In the genomic region with DNA sequence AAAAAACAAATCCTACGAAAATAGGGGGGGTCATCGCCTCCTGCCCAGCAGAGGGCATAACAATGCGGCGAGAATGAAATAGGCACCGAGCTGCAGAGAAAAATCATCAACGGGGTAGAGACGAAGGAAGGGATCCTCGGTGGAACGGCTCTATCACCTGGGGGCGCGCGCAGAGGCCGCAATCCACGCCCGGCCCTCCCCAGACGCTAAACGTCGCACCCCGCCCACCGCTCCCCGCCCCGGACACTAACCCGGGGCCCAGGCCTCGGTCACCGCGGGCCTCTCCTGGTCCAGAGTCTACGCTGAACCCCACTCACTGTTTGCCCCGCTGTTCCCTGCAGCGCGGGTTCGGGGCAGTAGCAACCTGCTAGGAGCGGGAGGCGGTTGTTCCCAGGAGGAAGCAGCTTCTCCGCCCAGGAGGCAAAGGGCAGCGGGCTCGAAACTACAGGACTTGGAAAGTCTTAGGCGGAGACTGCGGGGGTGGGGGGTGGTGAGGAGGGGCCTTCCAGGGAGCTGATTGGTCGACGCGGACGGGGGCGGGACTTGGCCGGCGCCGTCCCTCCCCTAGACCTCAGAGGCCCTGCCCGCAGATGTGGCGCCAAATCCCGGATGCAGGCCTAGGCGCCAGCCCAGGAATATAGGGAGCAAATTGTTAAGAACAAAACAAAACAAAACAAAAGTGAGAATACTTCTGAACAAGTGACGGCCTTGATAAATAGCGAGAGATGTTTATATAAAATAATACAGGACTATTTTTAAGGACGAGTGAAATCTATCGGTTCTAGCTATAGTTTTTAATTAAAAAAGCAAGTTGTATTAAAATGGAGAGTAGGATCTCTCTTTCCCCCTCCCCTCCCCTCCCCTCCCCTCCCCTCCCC, we compare ENCODE assay signal across 1 cellular context.
A peak's percentile ranks its signal among the peaks of the same experiment; 100 is the strongest.
TF ChIP-seq lines count a peak whose summit lies in the region.

A gene with protein sequence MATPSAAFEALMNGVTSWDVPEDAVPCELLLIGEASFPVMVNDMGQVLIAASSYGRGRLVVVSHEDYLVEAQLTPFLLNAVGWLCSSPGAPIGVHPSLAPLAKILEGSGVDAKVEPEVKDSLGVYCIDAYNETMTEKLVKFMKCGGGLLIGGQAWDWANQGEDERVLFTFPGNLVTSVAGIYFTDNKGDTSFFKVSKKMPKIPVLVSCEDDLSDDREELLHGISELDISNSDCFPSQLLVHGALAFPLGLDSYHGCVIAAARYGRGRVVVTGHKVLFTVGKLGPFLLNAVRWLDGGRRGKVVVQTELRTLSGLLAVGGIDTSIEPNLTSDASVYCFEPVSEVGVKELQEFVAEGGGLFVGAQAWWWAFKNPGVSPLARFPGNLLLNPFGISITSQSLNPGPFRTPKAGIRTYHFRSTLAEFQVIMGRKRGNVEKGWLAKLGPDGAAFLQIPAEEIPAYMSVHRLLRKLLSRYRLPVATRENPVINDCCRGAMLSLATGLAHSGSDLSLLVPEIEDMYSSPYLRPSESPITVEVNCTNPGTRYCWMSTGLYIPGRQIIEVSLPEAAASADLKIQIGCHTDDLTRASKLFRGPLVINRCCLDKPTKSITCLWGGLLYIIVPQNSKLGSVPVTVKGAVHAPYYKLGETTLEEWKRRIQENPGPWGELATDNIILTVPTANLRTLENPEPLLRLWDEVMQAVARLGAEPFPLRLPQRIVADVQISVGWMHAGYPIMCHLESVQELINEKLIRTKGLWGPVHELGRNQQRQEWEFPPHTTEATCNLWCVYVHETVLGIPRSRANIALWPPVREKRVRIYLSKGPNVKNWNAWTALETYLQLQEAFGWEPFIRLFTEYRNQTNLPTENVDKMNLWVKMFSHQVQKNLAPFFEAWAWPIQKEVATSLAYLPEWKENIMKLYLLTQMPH (minus strand): TSS at position 467 of the 878 bp plus-strand sequence. CDS start 25,568 bp downstream, outside the sequence.

TF ChIP-seq in K562, 482 proteins besides CTCF, POLR2A, EP300 and RAD21 (continued from another document and continues in another):
- TF ChIP-seq CEBPG (CRISPR knock-in tag; IDR thresholded peaks at IDR 0.05) (no peak), CEBPG (tag; conservative IDR thresholded peaks at IDR 0.05 in 1 of 2, IDR thresholded peaks at IDR 0.05 in 1 of 2) (no peak), ZNF431 (CRISPR knock-in tag; IDR thresholded peaks at IDR 0.05) (no peak; the same call in 1 of the 2 replicates), NELFE (IDR thresholded peaks at IDR 0.05; ENCODE audit: insufficient read depth, insufficient read length) (no peak), RUNX1 (IDR thresholded peaks at IDR 0.05; ENCODE audit: low read depth) (no peak), FOSL1 (tag; conservative IDR thresholded peaks at IDR 0.05) (no peak), SMARCB1 (IDR thresholded peaks at IDR 0.05; ENCODE audit: insufficient read length, low read depth) (no peak), SNIP1 (IDR thresholded peaks at IDR 0.05; ENCODE audit: low read depth) (no peak), TAF9B (IDR thresholded peaks at IDR 0.05; ENCODE audit: partially characterized antibody) (peak; percentile 69), ASH1L (IDR thresholded peaks at IDR 0.05; ENCODE audit: borderline replicate concordance, low read depth, partially characterized antibody) (no peak), NCOA6 (IDR thresholded peaks at IDR 0.05) (no peak), CBX1 (IDR thresholded peaks at IDR 0.05; ENCODE audit: low read depth) (peak; percentile 93), ZNF197 (CRISPR knock-in tag; IDR thresholded peaks at IDR 0.05; ENCODE audit: low read depth) (no peak), FOXJ3 (CRISPR knock-in tag; IDR thresholded peaks at IDR 0.05) (no peak), TCFL5 (CRISPR knock-in tag; conservative IDR thresholded peaks at IDR 0.05) (no peak), MYBL2 (IDR thresholded peaks at IDR 0.05; ENCODE audit: low read depth) (no peak), MYBL2 (CRISPR knock-in tag; IDR thresholded peaks at IDR 0.05; ENCODE audit: borderline replicate concordance) (no peak), STAG1 (CRISPR knock-in tag; IDR thresholded peaks at IDR 0.05; ENCODE audit: borderline replicate concordance) (no peak), POLR3G (IDR thresholded peaks at IDR 0.05; ENCODE audit: extremely low read depth, insufficient read length, insufficient replicate concordance) (no peak), TAF7 (tag; IDR thresholded peaks at IDR 0.05) (peak; percentile 86), ZNF57 (CRISPR knock-in tag; IDR thresholded peaks at IDR 0.05) (peak; percentile 82; the same call in 1 of the 2 replicates), C11orf30 (IDR thresholded peaks at IDR 0.05; ENCODE audit: low read depth) (no peak), SLC30A9 (CRISPR knock-in tag; IDR thresholded peaks at IDR 0.05) (no peak), IRF2 (CRISPR knock-in tag; IDR thresholded peaks at IDR 0.05) (no peak), NFYB (IDR thresholded peaks at IDR 0.05; ENCODE audit: extremely low read depth, insufficient read length) (peak; percentile 38), TAL1 (IDR thresholded peaks at IDR 0.05) (0 out of 2 replicates have a peak, but pooled peaks have one; percentile 4), SRSF1 (IDR thresholded peaks at IDR 0.05; ENCODE audit: low read depth, low read length) (no peak), ESRRA (IDR thresholded peaks at IDR 0.05; ENCODE audit: borderline replicate concordance, low read depth) (0 out of 2 replicates have a peak, but pooled peaks have one; percentile 53), SMAD1 (IDR thresholded peaks at IDR 0.05; ENCODE audit: low read depth, low read length, partially characterized antibody) (no peak), NFE2L1 (tag; IDR thresholded peaks at IDR 0.05; ENCODE audit: borderline replicate concordance, low read depth) (no peak), CBFB (CRISPR knock-in tag; IDR thresholded peaks at IDR 0.05) (no peak), CSDE1 (IDR thresholded peaks at IDR 0.05) (no peak; a peak in 1 of 4 replicates), ZNF695 (CRISPR knock-in tag; IDR thresholded peaks at IDR 0.05) (no peak), CBFA2T3 (IDR thresholded peaks at IDR 0.05) (no peak), SAFB2 (IDR thresholded peaks at IDR 0.05; ENCODE audit: borderline replicate concordance, low read depth, low read length, severe bottlenecking) (no peak), CCNT2 (IDR thresholded peaks at IDR 0.05; ENCODE audit: borderline replicate concordance, extremely low read depth, insufficient read length, low read depth, low read length) (peak; percentile 62), CEBPB (tag; IDR thresholded peaks at IDR 0.05) (no peak), ZNF561 (CRISPR knock-in tag; conservative IDR thresholded peaks at IDR 0.05) (no peak)
- TF ChIP-seq, protein P1, sequence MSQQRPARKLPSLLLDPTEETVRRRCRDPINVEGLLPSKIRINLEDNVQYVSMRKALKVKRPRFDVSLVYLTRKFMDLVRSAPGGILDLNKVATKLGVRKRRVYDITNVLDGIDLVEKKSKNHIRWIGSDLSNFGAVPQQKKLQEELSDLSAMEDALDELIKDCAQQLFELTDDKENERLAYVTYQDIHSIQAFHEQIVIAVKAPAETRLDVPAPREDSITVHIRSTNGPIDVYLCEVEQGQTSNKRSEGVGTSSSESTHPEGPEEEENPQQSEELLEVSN (IDR thresholded peaks at IDR 0.05; ENCODE audit: borderline replicate concordance in 1 of 2, extremely low read depth in 1 of 2, insufficient read depth in 1 of 2, insufficient read length in 1 of 2, low read depth in 1 of 2, low read length in 1 of 2, poor library complexity in 1 of 2, severe bottlenecking in 1 of 2), result peak; percentile 10 to 58
- TF ChIP-seq, protein P2, sequence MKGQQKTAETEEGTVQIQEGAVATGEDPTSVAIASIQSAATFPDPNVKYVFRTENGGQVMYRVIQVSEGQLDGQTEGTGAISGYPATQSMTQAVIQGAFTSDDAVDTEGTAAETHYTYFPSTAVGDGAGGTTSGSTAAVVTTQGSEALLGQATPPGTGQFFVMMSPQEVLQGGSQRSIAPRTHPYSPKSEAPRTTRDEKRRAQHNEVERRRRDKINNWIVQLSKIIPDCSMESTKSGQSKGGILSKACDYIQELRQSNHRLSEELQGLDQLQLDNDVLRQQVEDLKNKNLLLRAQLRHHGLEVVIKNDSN (CRISPR knock-in tag; IDR thresholded peaks at IDR 0.05), result no peak
- TF ChIP-seq, protein P3, sequence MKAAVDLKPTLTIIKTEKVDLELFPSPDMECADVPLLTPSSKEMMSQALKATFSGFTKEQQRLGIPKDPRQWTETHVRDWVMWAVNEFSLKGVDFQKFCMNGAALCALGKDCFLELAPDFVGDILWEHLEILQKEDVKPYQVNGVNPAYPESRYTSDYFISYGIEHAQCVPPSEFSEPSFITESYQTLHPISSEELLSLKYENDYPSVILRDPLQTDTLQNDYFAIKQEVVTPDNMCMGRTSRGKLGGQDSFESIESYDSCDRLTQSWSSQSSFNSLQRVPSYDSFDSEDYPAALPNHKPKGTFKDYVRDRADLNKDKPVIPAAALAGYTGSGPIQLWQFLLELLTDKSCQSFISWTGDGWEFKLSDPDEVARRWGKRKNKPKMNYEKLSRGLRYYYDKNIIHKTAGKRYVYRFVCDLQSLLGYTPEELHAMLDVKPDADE (conservative IDR thresholded peaks at IDR 0.05; ENCODE audit: control insufficient read depth, low read depth, low read length), result no peak
- TF ChIP-seq, protein P4, sequence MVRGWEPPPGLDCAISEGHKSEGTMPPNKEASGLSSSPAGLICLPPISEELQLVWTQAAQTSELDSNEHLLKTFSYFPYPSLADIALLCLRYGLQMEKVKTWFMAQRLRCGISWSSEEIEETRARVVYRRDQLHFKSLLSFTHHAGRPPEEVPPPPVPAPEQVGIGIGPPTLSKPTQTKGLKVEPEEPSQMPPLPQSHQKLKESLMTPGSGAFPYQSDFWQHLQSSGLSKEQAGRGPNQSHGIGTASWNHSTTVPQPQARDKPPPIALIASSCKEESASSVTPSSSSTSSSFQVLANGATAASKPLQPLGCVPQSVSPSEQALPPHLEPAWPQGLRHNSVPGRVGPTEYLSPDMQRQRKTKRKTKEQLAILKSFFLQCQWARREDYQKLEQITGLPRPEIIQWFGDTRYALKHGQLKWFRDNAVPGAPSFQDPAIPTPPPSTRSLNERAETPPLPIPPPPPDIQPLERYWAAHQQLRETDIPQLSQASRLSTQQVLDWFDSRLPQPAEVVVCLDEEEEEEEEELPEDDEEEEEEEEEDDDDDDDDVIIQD (CRISPR knock-in tag; IDR thresholded peaks at IDR 0.05), result no peak; the same call in 1 of the 2 replicates
- TF ChIP-seq, protein P5, sequence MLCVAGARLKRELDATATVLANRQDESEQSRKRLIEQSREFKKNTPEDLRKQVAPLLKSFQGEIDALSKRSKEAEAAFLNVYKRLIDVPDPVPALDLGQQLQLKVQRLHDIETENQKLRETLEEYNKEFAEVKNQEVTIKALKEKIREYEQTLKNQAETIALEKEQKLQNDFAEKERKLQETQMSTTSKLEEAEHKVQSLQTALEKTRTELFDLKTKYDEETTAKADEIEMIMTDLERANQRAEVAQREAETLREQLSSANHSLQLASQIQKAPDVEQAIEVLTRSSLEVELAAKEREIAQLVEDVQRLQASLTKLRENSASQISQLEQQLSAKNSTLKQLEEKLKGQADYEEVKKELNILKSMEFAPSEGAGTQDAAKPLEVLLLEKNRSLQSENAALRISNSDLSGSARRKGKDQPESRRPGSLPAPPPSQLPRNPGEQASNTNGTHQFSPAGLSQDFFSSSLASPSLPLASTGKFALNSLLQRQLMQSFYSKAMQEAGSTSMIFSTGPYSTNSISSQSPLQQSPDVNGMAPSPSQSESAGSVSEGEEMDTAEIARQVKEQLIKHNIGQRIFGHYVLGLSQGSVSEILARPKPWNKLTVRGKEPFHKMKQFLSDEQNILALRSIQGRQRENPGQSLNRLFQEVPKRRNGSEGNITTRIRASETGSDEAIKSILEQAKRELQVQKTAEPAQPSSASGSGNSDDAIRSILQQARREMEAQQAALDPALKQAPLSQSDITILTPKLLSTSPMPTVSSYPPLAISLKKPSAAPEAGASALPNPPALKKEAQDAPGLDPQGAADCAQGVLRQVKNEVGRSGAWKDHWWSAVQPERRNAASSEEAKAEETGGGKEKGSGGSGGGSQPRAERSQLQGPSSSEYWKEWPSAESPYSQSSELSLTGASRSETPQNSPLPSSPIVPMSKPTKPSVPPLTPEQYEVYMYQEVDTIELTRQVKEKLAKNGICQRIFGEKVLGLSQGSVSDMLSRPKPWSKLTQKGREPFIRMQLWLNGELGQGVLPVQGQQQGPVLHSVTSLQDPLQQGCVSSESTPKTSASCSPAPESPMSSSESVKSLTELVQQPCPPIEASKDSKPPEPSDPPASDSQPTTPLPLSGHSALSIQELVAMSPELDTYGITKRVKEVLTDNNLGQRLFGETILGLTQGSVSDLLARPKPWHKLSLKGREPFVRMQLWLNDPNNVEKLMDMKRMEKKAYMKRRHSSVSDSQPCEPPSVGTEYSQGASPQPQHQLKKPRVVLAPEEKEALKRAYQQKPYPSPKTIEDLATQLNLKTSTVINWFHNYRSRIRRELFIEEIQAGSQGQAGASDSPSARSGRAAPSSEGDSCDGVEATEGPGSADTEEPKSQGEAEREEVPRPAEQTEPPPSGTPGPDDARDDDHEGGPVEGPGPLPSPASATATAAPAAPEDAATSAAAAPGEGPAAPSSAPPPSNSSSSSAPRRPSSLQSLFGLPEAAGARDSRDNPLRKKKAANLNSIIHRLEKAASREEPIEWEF (CRISPR knock-in tag; IDR thresholded peaks at IDR 0.05), result no peak
- TF ChIP-seq, protein P6, sequence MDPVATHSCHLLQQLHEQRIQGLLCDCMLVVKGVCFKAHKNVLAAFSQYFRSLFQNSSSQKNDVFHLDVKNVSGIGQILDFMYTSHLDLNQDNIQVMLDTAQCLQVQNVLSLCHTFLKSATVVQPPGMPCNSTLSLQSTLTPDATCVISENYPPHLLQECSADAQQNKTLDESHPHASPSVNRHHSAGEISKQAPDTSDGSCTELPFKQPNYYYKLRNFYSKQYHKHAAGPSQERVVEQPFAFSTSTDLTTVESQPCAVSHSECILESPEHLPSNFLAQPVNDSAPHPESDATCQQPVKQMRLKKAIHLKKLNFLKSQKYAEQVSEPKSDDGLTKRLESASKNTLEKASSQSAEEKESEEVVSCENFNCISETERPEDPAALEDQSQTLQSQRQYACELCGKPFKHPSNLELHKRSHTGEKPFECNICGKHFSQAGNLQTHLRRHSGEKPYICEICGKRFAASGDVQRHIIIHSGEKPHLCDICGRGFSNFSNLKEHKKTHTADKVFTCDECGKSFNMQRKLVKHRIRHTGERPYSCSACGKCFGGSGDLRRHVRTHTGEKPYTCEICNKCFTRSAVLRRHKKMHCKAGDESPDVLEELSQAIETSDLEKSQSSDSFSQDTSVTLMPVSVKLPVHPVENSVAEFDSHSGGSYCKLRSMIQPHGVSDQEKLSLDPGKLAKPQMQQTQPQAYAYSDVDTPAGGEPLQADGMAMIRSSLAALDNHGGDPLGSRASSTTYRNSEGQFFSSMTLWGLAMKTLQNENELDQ (CRISPR knock-in tag; IDR thresholded peaks at IDR 0.05; ENCODE audit: borderline replicate concordance), result no peak
- TF ChIP-seq, protein P7, sequence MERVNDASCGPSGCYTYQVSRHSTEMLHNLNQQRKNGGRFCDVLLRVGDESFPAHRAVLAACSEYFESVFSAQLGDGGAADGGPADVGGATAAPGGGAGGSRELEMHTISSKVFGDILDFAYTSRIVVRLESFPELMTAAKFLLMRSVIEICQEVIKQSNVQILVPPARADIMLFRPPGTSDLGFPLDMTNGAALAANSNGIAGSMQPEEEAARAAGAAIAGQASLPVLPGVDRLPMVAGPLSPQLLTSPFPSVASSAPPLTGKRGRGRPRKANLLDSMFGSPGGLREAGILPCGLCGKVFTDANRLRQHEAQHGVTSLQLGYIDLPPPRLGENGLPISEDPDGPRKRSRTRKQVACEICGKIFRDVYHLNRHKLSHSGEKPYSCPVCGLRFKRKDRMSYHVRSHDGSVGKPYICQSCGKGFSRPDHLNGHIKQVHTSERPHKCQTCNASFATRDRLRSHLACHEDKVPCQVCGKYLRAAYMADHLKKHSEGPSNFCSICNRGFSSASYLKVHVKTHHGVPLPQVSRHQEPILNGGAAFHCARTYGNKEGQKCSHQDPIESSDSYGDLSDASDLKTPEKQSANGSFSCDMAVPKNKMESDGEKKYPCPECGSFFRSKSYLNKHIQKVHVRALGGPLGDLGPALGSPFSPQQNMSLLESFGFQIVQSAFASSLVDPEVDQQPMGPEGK (CRISPR knock-in tag; IDR thresholded peaks at IDR 0.05; ENCODE audit: borderline replicate concordance), result 0 out of 2 replicates have a peak, but pooled peaks have one; percentile 3
